Comparison of ENCODE assay signal across 18 cellular contexts in the genomic region with DNA sequence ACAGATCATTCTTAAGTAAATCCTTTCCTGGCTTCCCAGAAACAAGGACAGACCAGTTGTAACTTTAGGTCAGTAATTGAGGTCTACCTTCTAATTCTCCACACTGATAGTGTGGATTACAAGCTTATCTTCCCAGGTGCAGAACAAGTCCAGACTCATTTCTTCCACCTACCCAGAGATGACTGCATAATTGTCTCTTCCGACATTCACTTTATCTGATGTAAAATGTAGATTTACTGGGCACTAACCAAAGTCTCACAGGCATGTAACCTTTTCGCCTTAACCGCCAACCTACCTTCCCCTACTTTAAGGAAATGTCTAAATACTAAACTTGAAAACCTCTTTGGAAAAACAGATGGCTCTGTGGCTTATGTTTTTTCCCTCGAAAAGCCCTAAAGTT.
DNase-seq lines count a peak whose midpoint lies in the region; ATAC-seq and TF ChIP-seq lines count a peak whose summit lies in the region.
"Had no signal": no experiment of that assay in that cellular context is flagged by ENCODE, and none has a peak within 500 bp of the region (broad histone marks: within the 10 kb centered on the region; RNA-seq: fewer than 3 reads in every experiment).

No MANE protein-coding gene starts in this region.

- H3K9me3 Mint-ChIP-seq in GM23338, result no peaks in the 10 kb centered on the region
- H3K9me3 Mint-ChIP-seq in activated naive CD8-positive, alpha-beta T cell (ENCODE audit: low read depth), result peaks cover 4% of the 10 kb centered on the region
- peaks cover 4 to 20% (median 13%) of the 10 kb centered on the region in 11 donors for H3K9me3 Mint-ChIP-seq in naive thymus-derived CD4-positive, alpha-beta T cell

- no peak overlapping the region for H3K4me2 ChIP-seq in GM23338

- H3K4me1 ChIP-seq in GM23338 (ENCODE audit: insufficient read depth), result peaks cover 50% of the 10 kb centered on the region
- peaks cover 67 to 68% of the 10 kb centered on the region in 2 donors for H3K4me1 ChIP-seq in naive thymus-derived CD4-positive, alpha-beta T cell (ENCODE audit: control insufficient read depth in 2 of 2, insufficient read depth in 2 of 2, low read length in 2 of 2)
- peaks cover 0 to 3% of the 10 kb centered on the region in 2 donors for H3K4me1 ChIP-seq in ascending aorta
- H3K4me1 ChIP-seq: BE2C had no signal

- peaks cover 85% of the 10 kb centered on the region for H3K79me2 ChIP-seq in GM23338 (replicated peaks; ENCODE audit: insufficient read depth)

- H3K4me3 ChIP-seq in GM23338 (no peak overlapping the region), ascending aorta (no peak overlapping the region)
- H3K4me3 ChIP-seq in naive thymus-derived CD4-positive, alpha-beta T cell (ENCODE audit: low read length), result no peak overlapping the region

- ATAC-seq in GM23338 (no peak), GM19324 (IDR thresholded peaks at IDR 0.05; ENCODE audit: low FRiP score, unreplicated experiment) (no peak)
- no peak for ATAC-seq in naive thymus-derived CD4-positive, alpha-beta T cell

- peaks cover 8% of the 10 kb centered on the region for H3K27me3 Mint-ChIP-seq in GM23338 (ENCODE audit: insufficient read depth, low read depth, poor library complexity)
- no peaks in the 10 kb centered on the region for H3K27me3 Mint-ChIP-seq in activated naive CD8-positive, alpha-beta T cell
- H3K27me3 Mint-ChIP-seq in naive thymus-derived CD4-positive, alpha-beta T cell, result no peaks in the 10 kb centered on the region

- no peaks in the 10 kb centered on the region for H3K27me3 ChIP-seq in GM23338 (ENCODE audit: insufficient read depth)
- no peaks in the 10 kb centered on the region for H3K27me3 ChIP-seq in naive thymus-derived CD4-positive, alpha-beta T cell (ENCODE audit: control insufficient read depth in 2 of 2, insufficient read depth in 2 of 2, low read length in 2 of 2)
- H3K27me3 ChIP-seq in ascending aorta, result no peaks in the 10 kb centered on the region
- H3K27me3 ChIP-seq: BE2C had no signal

- intact Hi-C loops in naive thymus-derived CD4-positive, alpha-beta T cell (cut with micrococcal nuclease), result no loop called here
- intact Hi-C loops in ascending aorta (cut with DNase I), result no loop called here

- no peak overlapping the region for H3K27ac Mint-ChIP-seq in GM23338
- H3K27ac Mint-ChIP-seq in activated naive CD8-positive, alpha-beta T cell, result peak overlapping the region; percentile 86
- H3K27ac Mint-ChIP-seq in naive thymus-derived CD4-positive, alpha-beta T cell, result peak overlapping the region; percentile 38 to 94 (median 72)

- 0 out of 2 replicates have a peak overlapping the region, but pooled peaks have one; percentile 39 for H3K27ac ChIP-seq in GM23338 (ENCODE audit: low read depth)
- H3K27ac ChIP-seq in naive thymus-derived CD4-positive, alpha-beta T cell (ENCODE audit: low read depth, low read length), result no peak overlapping the region
- H3K27ac ChIP-seq in ascending aorta, result no peak overlapping the region
- H3K27ac ChIP-seq: 22Rv1 had no signal

- peaks cover 61% of the 10 kb centered on the region for H3K4me1 Mint-ChIP-seq in GM23338
- H3K4me1 Mint-ChIP-seq in activated naive CD8-positive, alpha-beta T cell (ENCODE audit: low read depth), result peaks cover 91% of the 10 kb centered on the region
- peaks cover 63 to 98% (median 86%) of the 10 kb centered on the region in 7 donors for H3K4me1 Mint-ChIP-seq in naive thymus-derived CD4-positive, alpha-beta T cell

- DNase-seq in NCI-H2171 treated with DMSO at 0.1 percent for 48 hours (lab: John Stamatoyannopoulos, UW), result peak; percentile 11
- DNase-seq in NCI-H2171 (lab: John Stamatoyannopoulos, UW), result no peak
- DNase-seq in GM23338 (ENCODE audit: low spot score), result no peak
- DNase-seq in naive thymus-derived CD4-positive, alpha-beta T cell, result no peak
- no peak for DNase-seq in NCI-H1105 treated with DMSO at 0.1 percent for 48 hours (lab: John Stamatoyannopoulos, UW)
- no peak for DNase-seq in ascending aorta (ENCODE audit: low spot score in 2 of 2)
- DNase-seq: activated CD4-positive, alpha-beta T cell treated with anti-CD3 and anti-CD28 coated beads for 4 hours; BE2C; DMS 273 treated with DMSO at 0.1 percent for 48 hours; NCI-H1417; NCI-H748 treated with DMSO at 0.1 percent for 48 hours; OCI-M1; SHP77 treated with DMSO at 0.1 percent for 48 hours; stimulated activated CD8-positive, alpha-beta memory T cell treated with anti-CD3 and anti-CD28 coated beads, Interleukin-4, amount 100 ng/mL, for 48 hours had no signal

- H3K9me3 ChIP-seq in naive thymus-derived CD4-positive, alpha-beta T cell (ENCODE audit: control insufficient read depth in 2 of 3, low read length in 3 of 3), result peaks cover 0 to 16% (median 0%) of the 10 kb centered on the region in 3 experiments
- H3K9me3 ChIP-seq in ascending aorta, result peaks cover 0 to 3% of the 10 kb centered on the region in 2 donors
- H3K9me3 ChIP-seq: BE2C had no signal

- peaks cover 3% of the 10 kb centered on the region; the same call in 1 of the 2 replicates for H4K20me1 ChIP-seq in GM23338 (replicated peaks; ENCODE audit: insufficient read depth)

- peaks cover 12% of the 10 kb centered on the region for H3K9me2 ChIP-seq in GM23338 (ENCODE audit: insufficient read depth)

- POLR2A ChIA-PET in naive thymus-derived CD4-positive, alpha-beta T cell (lab: Charles Lee), result interaction anchor here (0.6 to 0.8 kb wide), 2 partner anchors 16 to 98 kb away, joined by 3 to 5 read pairs; no protein-coding TSS in a partner anchor

- H3K36me3 Mint-ChIP-seq in GM23338 (ENCODE audit: low read depth), result peaks cover 6% of the 10 kb centered on the region; the same call in 1 of the 3 replicates
- H3K36me3 Mint-ChIP-seq in activated naive CD8-positive, alpha-beta T cell, result peaks cover 34% of the 10 kb centered on the region
- peaks cover 5 to 57% (median 53%) of the 10 kb centered on the region in 5 donors for H3K36me3 Mint-ChIP-seq in naive thymus-derived CD4-positive, alpha-beta T cell

- CTCF ChIA-PET in naive thymus-derived CD4-positive, alpha-beta T cell (lab: Charles Lee), result no interaction called here

- H3F3A ChIP-seq in GM23338 (replicated peaks; ENCODE audit: low read depth), result no peaks in the 10 kb centered on the region

- TF ChIP-seq CTCF in GM23338 (conservative IDR thresholded peaks at IDR 0.05; ENCODE audit: low read depth in 2 of 2) (no peak), ascending aorta (IDR thresholded peaks at IDR 0.05) (no peak)

- H3K4me3 Mint-ChIP-seq in GM23338, result no peak overlapping the region; the same call in 2 of the 3 replicates
- H3K4me3 Mint-ChIP-seq in activated naive CD8-positive, alpha-beta T cell, result peak overlapping the region; percentile 43
- H3K4me3 Mint-ChIP-seq in naive thymus-derived CD4-positive, alpha-beta T cell, result peak overlapping the region in 7 of 10 donors; percentile 3 to 71 (median 20)
- H3K4me3 Mint-ChIP-seq: neural crest cell had no signal

- H2AFZ ChIP-seq in GM23338, result no peak overlapping the region

- H3K36me3 ChIP-seq in GM23338 (ENCODE audit: insufficient read depth) (no peaks in the 10 kb centered on the region), ascending aorta (no peaks in the 10 kb centered on the region)
- H3K36me3 ChIP-seq in naive thymus-derived CD4-positive, alpha-beta T cell (ENCODE audit: control insufficient read depth in 2 of 3, insufficient read depth in 3 of 3, low read length in 3 of 3), result peaks cover 0 to 6% (median 0%) of the 10 kb centered on the region in 3 experiments
- H3K36me3 ChIP-seq: BE2C had no signal
